In the genomic region with DNA sequence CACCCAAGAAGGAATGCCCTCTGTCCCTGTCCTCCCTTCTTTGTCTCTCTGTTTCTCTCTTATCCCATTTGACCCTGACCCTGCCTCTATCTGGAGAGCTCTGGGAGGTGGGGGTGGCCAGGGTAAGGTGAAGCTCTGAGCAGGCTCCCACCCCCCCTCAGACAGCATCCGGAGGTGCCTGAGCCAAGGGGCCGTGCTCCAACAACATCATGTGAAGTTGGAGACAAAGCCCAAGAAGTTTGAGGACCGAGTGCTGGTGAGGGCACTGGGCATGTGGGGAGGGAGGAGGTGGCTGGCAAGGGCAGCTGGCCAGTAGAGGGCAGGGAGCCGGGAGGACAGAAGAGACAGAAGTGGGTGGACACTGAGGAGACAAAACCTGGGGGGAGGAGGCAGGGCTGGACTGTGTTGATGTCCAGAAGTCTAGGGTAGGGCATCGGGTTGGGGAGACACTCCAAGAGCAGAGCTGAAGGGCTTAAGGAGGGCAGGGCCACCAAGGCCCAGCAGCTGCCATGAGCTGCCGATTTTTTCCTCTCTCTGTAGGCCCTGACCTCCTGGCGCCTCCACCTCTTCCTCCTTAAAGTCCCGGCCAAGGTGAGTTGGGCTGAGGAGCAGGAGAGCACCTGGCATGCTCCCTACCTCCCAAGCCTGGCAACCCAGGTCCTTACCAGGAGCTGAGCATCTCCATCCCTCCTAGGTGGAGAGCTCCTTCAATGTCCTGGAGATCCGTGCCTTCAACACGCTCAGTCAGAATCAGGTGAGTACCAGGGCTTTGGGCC, we compare ENCODE assay signal across 18 cellular contexts. TPM values are rescaled to one million over a fixed set of nuclear protein-coding genes. Genes with fewer than 3 reads are reported as not detected.
DNase-seq lines count a peak whose midpoint lies in the region; ATAC-seq and TF ChIP-seq lines count a peak whose summit lies in the region.
"Had no signal": no experiment of that assay in that cellular context is flagged by ENCODE, and none has a peak within 500 bp of the region (broad histone marks: within the 10 kb centered on the region; RNA-seq: fewer than 3 reads in every experiment).

No MANE protein-coding gene starts in this region.

- intact Hi-C loops in posterior vena cava (cut with DNase I): no loop called here

- H3K27me3 Mint-ChIP-seq in T-helper 2 cell treated with Interferon-gamma antibody and Interleukin-4, amounts not matched to agents 5 μg/mL and 100 μg/mL, for 36 hours (ENCODE audit: low read depth): peaks cover 23% of the 10 kb centered on the region
- H3K27me3 Mint-ChIP-seq in endothelial cell (ENCODE audit: unreplicated experiment): peaks cover 22% of the 10 kb centered on the region

- no peaks in the 10 kb centered on the region for H3K9me3 Mint-ChIP-seq in T-helper 2 cell treated with Interferon-gamma antibody and Interleukin-4, amounts not matched to agents 5 μg/mL and 100 μg/mL, for 36 hours
- H3K9me3 Mint-ChIP-seq in endothelial cell (ENCODE audit: unreplicated experiment): no peaks in the 10 kb centered on the region

- TF ChIP-seq CTCF in RWPE2 (IDR thresholded peaks at IDR 0.05; ENCODE audit: poor library complexity, severe bottlenecking) (no peak), endothelial cell (IDR thresholded peaks at IDR 0.05; ENCODE audit: unreplicated experiment) (no peak)

- peaks cover 15% of the 10 kb centered on the region for H3K4me1 Mint-ChIP-seq in T-helper 2 cell treated with Interferon-gamma antibody and Interleukin-4, amounts not matched to agents 5 μg/mL and 100 μg/mL, for 36 hours (ENCODE audit: low read depth)
- peaks cover 15% of the 10 kb centered on the region for H3K4me1 Mint-ChIP-seq in endothelial cell (ENCODE audit: unreplicated experiment)

- no peaks in the 10 kb centered on the region for H3K36me3 Mint-ChIP-seq in T-helper 2 cell treated with Interferon-gamma antibody and Interleukin-4, amounts not matched to agents 5 μg/mL and 100 μg/mL, for 36 hours (ENCODE audit: low read depth)
- peaks cover 3% of the 10 kb centered on the region for H3K36me3 Mint-ChIP-seq in endothelial cell (ENCODE audit: low read depth, unreplicated experiment)

- H3K9me3 ChIP-seq in RWPE2 (ENCODE audit: severe bottlenecking): no peaks in the 10 kb centered on the region
- H3K9me3 ChIP-seq: adrenal gland, esophagus muscularis mucosa, thyroid gland had no signal

- no peak overlapping the region for H3K4me3 ChIP-seq in RWPE2 (ENCODE audit: severe bottlenecking)
- H3K4me3 ChIP-seq: adrenal gland, esophagus muscularis mucosa, hepatocyte, thyroid gland had no signal

- peak overlapping the region; percentile 17 for H3K27ac Mint-ChIP-seq in T-helper 2 cell treated with Interferon-gamma antibody and Interleukin-4, amounts not matched to agents 5 μg/mL and 100 μg/mL, for 36 hours
- H3K27ac Mint-ChIP-seq in endothelial cell (ENCODE audit: unreplicated experiment): no peak overlapping the region

- no peak for ATAC-seq in RWPE2 (ENCODE audit: low read depth)
- ATAC-seq in HG02970 (IDR thresholded peaks at IDR 0.05; ENCODE audit: low FRiP score, unreplicated experiment): no peak

- H3K27ac ChIP-seq in RWPE2 (ENCODE audit: poor library complexity, severe bottlenecking): no peak overlapping the region
- H3K27ac ChIP-seq: adrenal gland, esophagus muscularis mucosa, hepatocyte, thyroid gland had no signal

- peaks cover 3% of the 10 kb centered on the region for H3K27me3 ChIP-seq in RWPE2 (ENCODE audit: insufficient read depth, poor library complexity, severe bottlenecking)
- H3K27me3 ChIP-seq: adrenal gland, thyroid gland had no signal

- no peak for DNase-seq in T-helper 2 cell treated with Interferon-gamma antibody and Interleukin-4, amounts not matched to agents 5 μg/mL and 100 μg/mL, for 36 hours (ENCODE audit: low spot score)
- no peak for DNase-seq in T-helper 2 cell
- DNase-seq in RWPE2 (ENCODE audit: low spot score): peak; percentile 55
- no peak for DNase-seq in endothelial cell (ENCODE audit: low spot score)
- peak; percentile 59 for DNase-seq in posterior vena cava (ENCODE audit: low spot score)
- no peak for DNase-seq in NCI-H2029 treated with DMSO at 0.1 percent for 48 hours (lab: John Stamatoyannopoulos, UW)
- no peak for DNase-seq in putamen (ENCODE audit: low spot score)
- DNase-seq: activated CD4-positive, alpha-beta T cell treated with anti-CD3 and anti-CD28 coated beads, Interleukin-2, amount 50 U/mL, for 1 hour; NCI-H1092; NCI-H2227 treated with DMSO at 0.1 percent for 48 hours; thyroid gland had no signal

- no peaks in the 10 kb centered on the region for H3K4me1 ChIP-seq in RWPE2 (ENCODE audit: insufficient read depth, poor library complexity, severe bottlenecking)

- H3K36me3 ChIP-seq in RWPE2 (ENCODE audit: low read depth): no peaks in the 10 kb centered on the region
- H3K36me3 ChIP-seq: adrenal gland, esophagus muscularis mucosa, thyroid gland had no signal

- H3K4me3 Mint-ChIP-seq in T-helper 2 cell treated with Interferon-gamma antibody and Interleukin-4, amounts not matched to agents 5 μg/mL and 100 μg/mL, for 36 hours: peak overlapping the region; percentile 61
- H3K4me3 Mint-ChIP-seq in endothelial cell (ENCODE audit: unreplicated experiment): peak overlapping the region; percentile 90

RNA-seq across cellular contexts. Expression of a gene that starts 1.9 kb away (rescaled TPM):
- total RNA-seq in endothelial cell (ENCODE audit: unreplicated experiment) (1.4 TPM), posterior vena cava (under 1 TPM; 0.14 to 0.23 TPM)

RNA-seq across cellular contexts. Expression of a gene that starts 17.6 kb away (rescaled TPM):
- not detected for total RNA-seq in endothelial cell (ENCODE audit: unreplicated experiment)
- total RNA-seq in posterior vena cava: 1 to 10 TPM in 1 of 2 donors, under 1 TPM in 1; 0.32 to 1.3 TPM
- total RNA-seq: A172, hepatocyte, liver, OCI-LY7 had no signal

RNA-seq across cellular contexts. Expression of a gene that starts 40.4 kb away (rescaled TPM):
- 23.9 TPM for total RNA-seq in endothelial cell (ENCODE audit: unreplicated experiment)
- total RNA-seq in posterior vena cava: 10 to 100 TPM; 18.8 to 27.4 TPM

Comparison
In these comparisons a context has a peak if more than half of its experiments do, and no peak if none do; other contexts are left out.
1. DNase-seq: peak in RWPE2 (single experiment) and posterior vena cava (single experiment); none in T-helper 2 cell treated with Interferon-gamma antibody and Interleukin-4, amounts not matched to agents 5 μg/mL and 100 μg/mL, for 36 hours (single experiment), T-helper 2 cell (0 of 5), endothelial cell (single experiment), NCI-H2029 treated with DMSO at 0.1 percent for 48 hours (single experiment) and putamen (single experiment).